ENCODE assay signal across 19 cellular contexts in genomic region chr1:214074477-214074876, GRCh38.
DNase-seq lines count a peak whose midpoint lies in the region; ATAC-seq and TF ChIP-seq lines count a peak whose summit lies in the region.
"Had no signal": no experiment of that assay in that cellular context is flagged by ENCODE, and none has a peak within 500 bp of the region (broad histone marks: within the 10 kb centered on the region; RNA-seq: fewer than 3 reads in every experiment).

No MANE protein-coding gene starts in this region.

- H3K27me3 ChIP-seq in HAP-1 (ENCODE audit: low read depth) (no peaks in the 10 kb centered on the region), hepatocyte (no peaks in the 10 kb centered on the region)
- H3K27me3 ChIP-seq: BLaER1 had no signal

- no peaks in the 10 kb centered on the region for H4K20me1 ChIP-seq in hepatocyte (ENCODE audit: insufficient read depth, poor library complexity, severe bottlenecking)
- H4K20me1 ChIP-seq: BLaER1 had no signal

- H3K27ac ChIP-seq in hepatocyte: no peak overlapping the region
- H3K27ac ChIP-seq: A549, BLaER1 had no signal

- H3K27ac Mint-ChIP-seq in nephron progenitor cell: peak overlapping the region; percentile 64
- H3K27ac Mint-ChIP-seq: CD14-positive monocyte; CD4-positive, alpha-beta memory T cell; HFFc6 had no signal

- ATAC-seq in GM21576 (IDR thresholded peaks at IDR 0.05; ENCODE audit: unreplicated experiment) (no peak), GM19035 (IDR thresholded peaks at IDR 0.05; ENCODE audit: unreplicated experiment) (no peak)
- ATAC-seq: A549, K562 had no signal

- H3K4me1 Mint-ChIP-seq in nephron progenitor cell: peaks cover 96% of the 10 kb centered on the region
- H3K4me1 Mint-ChIP-seq: CD14-positive monocyte; CD4-positive, alpha-beta memory T cell had no signal

- no peak overlapping the region for H3K4me2 ChIP-seq in hepatocyte
- H3K4me2 ChIP-seq: A549, BLaER1 had no signal

- DNase-seq in HAP-1 (ENCODE audit: low spot score in 2 of 2) (peak; percentile 10 to 35), NCI-H446 treated with DMSO at 0.1 percent for 48 hours (lab: John Stamatoyannopoulos, UW) (peak; percentile 73), SK-N-DZ (ENCODE audit: low spot score) (peak; percentile 65), nephron progenitor cell (no peak), hepatocyte (ENCODE audit: low spot score) (no peak)
- DNase-seq: AML-193; CD4-positive, alpha-beta memory T cell; DMS153; DMS79; GDM1; HCEC 1CT; HFFc6; IMR-90 had no signal

- H3K9me3 ChIP-seq in HAP-1 (no peaks in the 10 kb centered on the region), hepatocyte (ENCODE audit: low read depth) (no peaks in the 10 kb centered on the region)
- H3K9me3 ChIP-seq: A549, BLaER1 had no signal

- H3K36me3 Mint-ChIP-seq in nephron progenitor cell (ENCODE audit: low read depth): no peaks in the 10 kb centered on the region
- H3K36me3 Mint-ChIP-seq: CD14-positive monocyte; CD4-positive, alpha-beta memory T cell had no signal

- H3K36me3 ChIP-seq in HAP-1 (replicated peaks) (no peaks in the 10 kb centered on the region), hepatocyte (replicated peaks; ENCODE audit: insufficient read depth, low read depth) (no peaks in the 10 kb centered on the region)
- H3K36me3 ChIP-seq: BLaER1 had no signal

- H3K4me1 ChIP-seq in HAP-1: peaks cover 5% of the 10 kb centered on the region
- H3K4me1 ChIP-seq in hepatocyte (ENCODE audit: insufficient read depth): no peaks in the 10 kb centered on the region
- H3K4me1 ChIP-seq: A549 had no signal

- H3K9me2 ChIP-seq in hepatocyte (replicated peaks; ENCODE audit: insufficient read depth): no peaks in the 10 kb centered on the region

- in situ Hi-C loops in HAP-1 (cut with MboI; ENCODE audit: low sequenced_read_pairs): no loop called here

- peak overlapping the region; percentile 7 for H3K4me3 Mint-ChIP-seq in nephron progenitor cell
- H3K4me3 Mint-ChIP-seq: CD14-positive monocyte; CD4-positive, alpha-beta memory T cell; HFFc6 had no signal

- peaks cover under 1% of the 10 kb centered on the region for H3K9me3 Mint-ChIP-seq in nephron progenitor cell
- H3K9me3 Mint-ChIP-seq: HFFc6 had no signal

- H3K79me2 ChIP-seq in hepatocyte: no peaks in the 10 kb centered on the region

- no peak overlapping the region for H2AFZ ChIP-seq in hepatocyte

- H3K4me3 ChIP-seq in HAP-1 (no peak overlapping the region), hepatocyte (no peak overlapping the region)
- H3K4me3 ChIP-seq: A549, BLaER1, K562 had no signal

- WGBS in hepatocyte (ENCODE audit: low lambda C conversion rate, missing lambda C conversion rate): 63% methylated on average over 1 of the region's 1 CpG

- TF ChIP-seq CTCF in nephron progenitor cell (IDR thresholded peaks at IDR 0.05) (no peak), hepatocyte (IDR thresholded peaks at IDR 0.05; ENCODE audit: poor library complexity) (no peak)

- H3K27me3 Mint-ChIP-seq in nephron progenitor cell (ENCODE audit: low read depth, poor library complexity): no peaks in the 10 kb centered on the region

Comparison
In these comparisons a context has a peak if more than half of its experiments do, and no peak if none do; other contexts are left out.
1. DNase-seq: peak in HAP-1 (2 of 2), NCI-H446 treated with DMSO at 0.1 percent for 48 hours (single experiment) and SK-N-DZ (single experiment); none in nephron progenitor cell (single experiment) and hepatocyte (single experiment).